10 cellular contexts compared by ENCODE assay signal in the genomic region with DNA sequence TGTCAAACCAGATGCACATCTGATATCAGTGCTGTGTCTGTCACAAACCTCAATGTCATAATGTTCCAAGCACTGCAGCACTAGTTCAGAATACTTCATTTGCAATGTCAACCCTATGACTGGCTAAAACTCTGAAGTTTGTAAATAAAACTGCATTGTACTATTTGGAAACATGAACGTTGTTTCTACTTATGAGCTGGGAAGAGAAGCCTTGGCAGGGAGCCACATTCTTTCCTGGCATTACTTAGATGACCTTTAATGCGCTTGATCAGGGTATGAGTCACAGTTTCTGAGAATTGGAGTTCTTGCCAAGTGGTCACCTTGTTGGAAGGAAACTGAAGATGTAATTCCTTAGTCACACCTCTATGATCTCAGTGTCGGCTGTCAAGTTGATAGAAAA.
DNase-seq lines count a peak whose midpoint lies in the region; ATAC-seq, FAIRE-seq and TF ChIP-seq lines count a peak whose summit lies in the region.
"Had no signal": no experiment of that assay in that cellular context is flagged by ENCODE, and none has a peak within 500 bp of the region (broad histone marks: within the 10 kb centered on the region; RNA-seq: fewer than 3 reads in every experiment).

No MANE protein-coding gene starts in this region.

- H3K4me3 ChIP-seq in adipocyte (ENCODE audit: low read length) = no peak overlapping the region
- no peak overlapping the region for H3K4me3 ChIP-seq in kidney (ENCODE audit: low read length in 2 of 2)

- H3K4me1 ChIP-seq in adipocyte (ENCODE audit: control insufficient read depth, insufficient read depth, low read length) (peaks cover 4% of the 10 kb centered on the region), kidney (ENCODE audit: control insufficient read depth in 1 of 2, insufficient read depth in 1 of 2, low read depth in 1 of 2, low read length in 2 of 2) (no peaks in the 10 kb centered on the region)

- H3K9me3 ChIP-seq in adipocyte (ENCODE audit: control insufficient read depth, low read length) (no peaks in the 10 kb centered on the region), kidney (ENCODE audit: control insufficient read depth in 1 of 2, low read length in 2 of 2) (no peaks in the 10 kb centered on the region)

- DNase-seq in COLO668 (lab: John Stamatoyannopoulos, UW; ENCODE audit: unreplicated experiment) = peak; percentile 13
- peak; percentile 66 for DNase-seq in NCI-H1105 (lab: John Stamatoyannopoulos, UW)
- peak; percentile 1 for DNase-seq in adipocyte (ENCODE audit: low read depth)
- peak; percentile 20 for DNase-seq in kidney
- DNase-seq in HEK293T (ENCODE audit: extremely low spot score) = no peak
- DNase-seq: activated T-cell treated with anti-CD3 and anti-CD28 coated beads, Interleukin-2, amount 50 U/mL, for 24 hours had no signal

- intact Hi-C loops in kidney (cut with DNase I) = no loop called here

- FAIRE-seq in kidney (lab: Jason Lieb, UNC) = peak; percentile 87
- FAIRE-seq: D721Med had no signal

- H3K36me3 ChIP-seq in adipocyte (ENCODE audit: control insufficient read depth, insufficient read depth, low read length, severe bottlenecking) (no peaks in the 10 kb centered on the region), kidney (ENCODE audit: control insufficient read depth in 1 of 2, insufficient read depth in 2 of 2, low read length in 2 of 2) (no peaks in the 10 kb centered on the region)

- no peaks in the 10 kb centered on the region for H3K27me3 ChIP-seq in adipocyte (replicated peaks; ENCODE audit: control insufficient read depth, insufficient read depth, low read length)

- no peak for ATAC-seq in HG02852 (IDR thresholded peaks at IDR 0.05; ENCODE audit: unreplicated experiment)
- no peak for ATAC-seq in GM21423 (IDR thresholded peaks at IDR 0.05; ENCODE audit: unreplicated experiment)
- ATAC-seq in activated CD4-positive, CD25-positive, alpha-beta regulatory T cell treated with anti-CD3 and anti-CD28 coated beads, Interleukin-2, amount 50 U/mL, for 24 hours = no peak

- TF ChIP-seq CTCF in kidney (IDR thresholded peaks at IDR 0.05; ENCODE audit: borderline replicate concordance, extremely low read depth, insufficient read depth) = no peak

- POLR2A ChIA-PET in HEK293T (lab: Yijun Ruan, JAX) = no interaction called here

- H3K9ac ChIP-seq in adipocyte (ENCODE audit: low read length) (no peak overlapping the region), kidney (ENCODE audit: low read length in 2 of 2) (no peak overlapping the region)

- no peak overlapping the region for H3K27ac ChIP-seq in kidney (ENCODE audit: low read depth in 2 of 2, low read length in 2 of 2)

- CTCF ChIA-PET in HEK293T (lab: Yijun Ruan, JAX) = no interaction called here

TF ChIP-seq in HEK293T, 16 proteins besides CTCF, POLR2A, EP300 and RAD21:
- TF ChIP-seq, protein P1, sequence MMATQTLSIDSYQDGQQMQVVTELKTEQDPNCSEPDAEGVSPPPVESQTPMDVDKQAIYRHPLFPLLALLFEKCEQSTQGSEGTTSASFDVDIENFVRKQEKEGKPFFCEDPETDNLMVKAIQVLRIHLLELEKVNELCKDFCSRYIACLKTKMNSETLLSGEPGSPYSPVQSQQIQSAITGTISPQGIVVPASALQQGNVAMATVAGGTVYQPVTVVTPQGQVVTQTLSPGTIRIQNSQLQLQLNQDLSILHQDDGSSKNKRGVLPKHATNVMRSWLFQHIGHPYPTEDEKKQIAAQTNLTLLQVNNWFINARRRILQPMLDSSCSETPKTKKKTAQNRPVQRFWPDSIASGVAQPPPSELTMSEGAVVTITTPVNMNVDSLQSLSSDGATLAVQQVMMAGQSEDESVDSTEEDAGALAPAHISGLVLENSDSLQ (IDR thresholded peaks at IDR 0.05) = no peak
- TF ChIP-seq L3MBTL2 (conservative IDR thresholded peaks at IDR 0.05) (no peak), CTBP1 (IDR thresholded peaks at IDR 0.05; ENCODE audit: borderline replicate concordance) (no peak), NFRKB (IDR thresholded peaks at IDR 0.05) (no peak), HDGF (IDR thresholded peaks at IDR 0.05; ENCODE audit: borderline replicate concordance) (no peak), SP1 (IDR thresholded peaks at IDR 0.05) (no peak), FOXM1 (IDR thresholded peaks at IDR 0.05; ENCODE audit: borderline replicate concordance) (no peak), TARDBP (IDR thresholded peaks at IDR 0.05) (no peak), FOXK2 (IDR thresholded peaks at IDR 0.05) (no peak), FOXA1 (IDR thresholded peaks at IDR 0.05) (no peak)
